ENCODE assay signal across 8 cellular contexts in the genomic region with DNA sequence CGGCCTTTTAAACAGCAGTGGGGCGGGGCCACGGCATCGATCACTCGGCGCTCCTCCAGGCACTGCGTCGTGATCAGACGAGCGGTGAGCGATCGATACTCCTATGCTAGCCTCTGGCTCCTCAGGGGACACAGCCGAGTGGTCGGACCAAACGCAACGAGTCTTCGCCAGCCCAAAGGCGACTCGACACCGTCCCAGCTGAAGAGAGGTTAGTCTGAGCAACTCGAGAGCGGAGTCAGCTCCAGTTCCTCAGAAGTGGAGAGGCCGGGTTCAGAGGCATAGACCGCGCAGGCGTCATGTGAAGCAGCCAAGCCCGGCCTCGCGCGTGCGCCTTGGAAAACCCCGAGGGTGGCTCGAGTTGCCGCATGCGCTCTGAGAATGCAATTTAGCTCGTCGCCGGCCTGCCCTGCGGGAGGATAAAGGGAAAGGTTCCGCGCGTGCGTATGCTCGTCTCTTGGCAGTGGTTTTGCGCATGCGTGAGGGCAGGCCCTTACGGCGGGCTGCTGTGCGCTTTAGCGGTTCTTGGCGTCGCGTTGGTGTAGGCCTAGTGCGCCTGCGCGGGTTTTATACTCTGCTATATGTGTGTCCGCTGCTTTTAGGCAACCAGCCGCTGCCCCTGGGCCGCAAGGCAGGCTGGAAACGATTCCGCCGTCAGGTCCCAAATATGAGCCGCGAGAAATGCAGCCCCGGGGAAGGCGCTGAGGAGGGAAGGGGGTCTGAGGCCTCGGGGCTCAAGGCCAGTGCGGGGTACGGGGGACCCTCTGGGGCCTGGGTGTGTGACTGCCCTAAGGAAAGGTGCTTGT. TPM values are rescaled to one million over a fixed set of nuclear protein-coding genes. Genes with fewer than 3 reads are reported as not detected.
DNase-seq lines count a peak whose midpoint lies in the region; ATAC-seq and TF ChIP-seq lines count a peak whose summit lies in the region.

Gene KDM8 (plus strand): TSS at position 98 of the 803 bp plus-strand sequence. CDS start 6,598 bp downstream, outside the sequence.

- H3K27me3 ChIP-seq in duodenal mucosa (ENCODE audit: control insufficient read depth in 1 of 2, insufficient read depth in 2 of 2, low read length in 2 of 2) = no peaks in the 10 kb centered on the region

- H3K27me3 Mint-ChIP-seq in activated CD4-positive, alpha-beta memory T cell treated with anti-CD3 and anti-CD28 coated beads for 36 hours = no peaks in the 10 kb centered on the region

- peak within 1 kb of the TSS; percentile 95 for H3K4me3 Mint-ChIP-seq in activated CD4-positive, alpha-beta memory T cell treated with anti-CD3 and anti-CD28 coated beads for 36 hours

- H3K27ac ChIP-seq in duodenal mucosa (ENCODE audit: low read depth, low read length) = peak within 1 kb of the TSS; percentile 99

- peaks cover 20 to 28% of the 10 kb centered on the region in 2 donors for H3K4me1 ChIP-seq in duodenal mucosa (ENCODE audit: control insufficient read depth in 1 of 2, insufficient read depth in 2 of 2, low read length in 2 of 2)

- H3K4me3 ChIP-seq in duodenal mucosa (ENCODE audit: low read depth in 1 of 2, low read length in 2 of 2) (peak within 1 kb of the TSS; percentile 88 to 93), lower leg skin (ENCODE audit: low read depth, poor library complexity, severe bottlenecking) (peak within 1 kb of the TSS; percentile 29)

- DNase-seq in CD1c-positive myeloid dendritic cell (ENCODE audit: extremely low spot score) (peak; percentile 100), NCI-H82 treated with DMSO at 0.1 percent for 48 hours (lab: John Stamatoyannopoulos, UW; ENCODE audit: unreplicated experiment) (peak; percentile 97), lower leg skin (ENCODE audit: low spot score in 2 of 2) (peak; percentile 99 to 100)
- peak; percentile 100 for DNase-seq in activated CD4-positive, alpha-beta memory T cell treated with anti-CD3 and anti-CD28 coated beads for 36 hours
- DNase-seq in stimulated activated CD4-positive, alpha-beta T cell treated with anti-CD3 and anti-CD28 coated beads, Interleukin-4, amount 100 ng/mL, for 48 hours (ENCODE audit: low read depth in 2 of 2) = peak; percentile 95 to 99

- intact Hi-C loops in activated CD4-positive, alpha-beta memory T cell treated with anti-CD3 and anti-CD28 coated beads for 36 hours (cut with micrococcal nuclease) = loop anchor here (1.0 kb wide), 4 partner anchors 24 to 205 kb away; no protein-coding TSS in a partner anchor
- intact Hi-C loops in lower leg skin (cut with DNase I; ENCODE audit: low total_unique reads) = no loop called here

- no peaks in the 10 kb centered on the region for H3K36me3 ChIP-seq in duodenal mucosa (ENCODE audit: control insufficient read depth in 1 of 2, insufficient read depth in 2 of 2, low read length in 2 of 2)

- CTCF ChIA-PET in activated CD4-positive, alpha-beta memory T cell treated with anti-CD3 and anti-CD28 coated beads for 36 hours (lab: Charles Lee) = interaction anchor here (0.8 to 2.6 kb wide), 15 partner anchors 23 to 249 kb away, joined by 3 to 22 read pairs (median 4); no protein-coding TSS in a partner anchor

- H3K4me1 Mint-ChIP-seq in activated CD4-positive, alpha-beta memory T cell treated with anti-CD3 and anti-CD28 coated beads for 36 hours (ENCODE audit: low read depth) = peaks cover 47% of the 10 kb centered on the region

- H3K36me3 Mint-ChIP-seq in activated CD4-positive, alpha-beta memory T cell treated with anti-CD3 and anti-CD28 coated beads for 36 hours = peaks cover 6% of the 10 kb centered on the region

- no peak for TF ChIP-seq CTCF in lower leg skin (IDR thresholded peaks at IDR 0.05)

- H3K9me3 ChIP-seq in duodenal mucosa (ENCODE audit: control insufficient read depth in 1 of 2, low read length in 2 of 2) = no peaks in the 10 kb centered on the region

- no peak for TF ChIP-seq POLR2A in lower leg skin (IDR thresholded peaks at IDR 0.05)

- H3K9ac ChIP-seq in duodenal mucosa (ENCODE audit: low read depth in 1 of 2, low read length in 2 of 2) = peak within 1 kb of the TSS; percentile 96 to 99

- POLR2A ChIA-PET in activated CD4-positive, alpha-beta memory T cell treated with anti-CD3 and anti-CD28 coated beads for 36 hours (lab: Charles Lee) = interaction anchor here (0.6 to 2.7 kb wide), 16 partner anchors 10 to 346 kb away, joined by 3 to 15 read pairs (median 4); partner anchors contain the start of gene KATNIP

- WGBS in lower leg skin, 2 donors = 0% methylated on average over 53 to 63 of the region's 69 CpGs

- H3K9me3 Mint-ChIP-seq in activated CD4-positive, alpha-beta memory T cell treated with anti-CD3 and anti-CD28 coated beads for 36 hours = peaks cover 2% of the 10 kb centered on the region

- H3K27ac Mint-ChIP-seq in activated CD4-positive, alpha-beta memory T cell treated with anti-CD3 and anti-CD28 coated beads for 36 hours = peak within 1 kb of the TSS; percentile 97

- ATAC-seq in GM19438 (IDR thresholded peaks at IDR 0.05; ENCODE audit: low read depth, unreplicated experiment) (peak; percentile 62), HG03575 (IDR thresholded peaks at IDR 0.05; ENCODE audit: extremely low read depth, insufficient number of reproducible peaks, low FRiP score, unreplicated experiment) (peak; percentile 66)

RNA-seq across cellular contexts. Expression of gene KDM8, which starts in this region (rescaled TPM):
- total RNA-seq in activated CD4-positive, alpha-beta memory T cell treated with anti-CD3 and anti-CD28 coated beads for 36 hours = 1 to 10 TPM; 8.7 to 9.7 TPM
- total RNA-seq in lower leg skin = 1 to 10 TPM in 3 of 4 donors, under 1 TPM in 1; 0.84 to 4.5 (median 1.9) TPM

Comparison
In these comparisons a context has a peak if more than half of its experiments do, and no peak if none do; other contexts are left out.
1. Peak in every context shown above with its lines: DNase-seq, ATAC-seq, H3K4me3 ChIP-seq and H3K27ac ChIP-seq.